Comparison of ENCODE assay signal across 8 cellular contexts in the genomic region with DNA sequence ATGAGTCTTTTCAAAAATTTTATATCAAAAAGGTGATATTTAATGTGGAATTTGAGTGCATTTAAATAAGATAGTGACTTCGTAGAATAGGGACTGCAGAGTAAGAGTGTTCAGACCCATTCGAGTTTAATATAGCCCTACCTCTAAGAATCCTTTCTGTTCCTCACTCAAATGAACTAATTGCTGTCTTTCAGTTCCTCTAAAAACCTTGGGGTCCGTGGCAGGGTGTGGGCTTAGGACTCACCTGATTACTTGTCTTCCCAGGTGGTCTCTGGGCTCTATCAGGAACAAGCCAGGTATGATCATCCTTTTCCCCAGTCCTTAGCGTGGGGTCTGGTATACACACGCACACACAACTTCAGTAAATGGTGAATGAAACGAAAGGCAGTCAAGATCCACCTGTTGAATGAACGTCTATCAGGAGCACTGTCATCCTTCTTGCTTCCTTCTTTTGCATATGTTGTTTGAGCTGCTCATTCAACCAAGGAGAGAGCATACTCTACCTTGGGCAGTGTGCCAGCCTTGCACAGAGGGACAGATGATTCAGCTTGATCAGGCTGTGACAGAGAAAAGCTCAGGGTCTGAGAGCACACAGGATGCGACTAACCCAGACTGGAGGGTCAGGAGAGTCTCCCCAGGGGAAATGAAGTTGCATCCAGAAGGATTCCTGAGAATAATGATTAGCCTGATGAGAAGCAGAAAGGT. TPM values are rescaled to one million over a fixed set of nuclear protein-coding genes. Genes with fewer than 3 reads are reported as not detected.
DNase-seq lines count a peak whose midpoint lies in the region; ATAC-seq and TF ChIP-seq lines count a peak whose summit lies in the region.

No MANE protein-coding gene starts in this region.

- H3K27me3 ChIP-seq in testis = no peaks in the 10 kb centered on the region

- H3K4me1 ChIP-seq in testis = peaks cover 17% of the 10 kb centered on the region

- H3K4me1 Mint-ChIP-seq in nephron = peaks cover 19% of the 10 kb centered on the region

- DNase-seq in CD1c-positive myeloid dendritic cell (ENCODE audit: extremely low spot score) = peak; percentile 67
- peak; percentile 97 for DNase-seq in NCI-H524 treated with DMSO at 0.1 percent for 48 hours (lab: John Stamatoyannopoulos, UW)
- DNase-seq in activated CD8-positive, alpha-beta memory T cell treated with anti-CD3 and anti-CD28 coated beads for 24 hours = peak; percentile 62
- peak; percentile 50 for DNase-seq in epithelial cell of proximal tubule (ENCODE audit: low read depth)
- peak; percentile 73 for DNase-seq in testis

- peak overlapping the region; percentile 98 for H3K27ac ChIP-seq in testis

- no peaks in the 10 kb centered on the region for H3K9me3 Mint-ChIP-seq in nephron

- TF ChIP-seq POLR2A in testis (IDR thresholded peaks at IDR 0.05) = no peak

- TF ChIP-seq CTCF in epithelial cell of proximal tubule (conservative IDR thresholded peaks at IDR 0.05; ENCODE audit: low read depth, low read length) (no peak), nephron (IDR thresholded peaks at IDR 0.05; ENCODE audit: unreplicated experiment in 3 of 3) (no peak), testis (IDR thresholded peaks at IDR 0.05) (no peak)

- H3K36me3 Mint-ChIP-seq in nephron (ENCODE audit: low read depth) = no peaks in the 10 kb centered on the region

- peak overlapping the region; percentile 91 to 98 (median 96) for H3K27ac Mint-ChIP-seq in nephron

- peak overlapping the region; percentile 92 to 94 (median 93) for H3K4me3 Mint-ChIP-seq in nephron

- H3K4me3 ChIP-seq in epithelial cell of proximal tubule (ENCODE audit: low read depth, low read length) (peak overlapping the region; percentile 76), testis (no peak overlapping the region)

- intact Hi-C loops in testis (cut with DNase I; ENCODE audit: low total_unique reads) = no loop called here

- ATAC-seq in GM19397 (IDR thresholded peaks at IDR 0.05; ENCODE audit: unreplicated experiment) (peak; percentile 59), HG03457 (IDR thresholded peaks at IDR 0.05; ENCODE audit: unreplicated experiment) (peak; percentile 68)

- WGBS in testis, 2 donors = 44 to 48% methylated on average over 8 of the region's 8 CpGs

- H3K36me3 ChIP-seq in testis (ENCODE audit: low read depth, missing control alignments) = no peaks in the 10 kb centered on the region

- no peaks in the 10 kb centered on the region for H3K27me3 Mint-ChIP-seq in nephron (ENCODE audit: low read depth)

- H3K9me3 ChIP-seq in testis = no peaks in the 10 kb centered on the region

RNA-seq across cellular contexts. Expression of gene RNF11, which starts 1.2 kb away (rescaled TPM):
- 54.5 and 81.4 TPM in 2 replicates for total RNA-seq in epithelial cell of proximal tubule
- total RNA-seq in testis = 10 to 100 TPM; 59.8 to 89.7 TPM
- 108 TPM for polyA plus RNA-seq in testis (ENCODE audit: insufficient read depth, low read depth, low replicate concordance)
